ENCODE assay signal across 16 cellular contexts in the genomic region with DNA sequence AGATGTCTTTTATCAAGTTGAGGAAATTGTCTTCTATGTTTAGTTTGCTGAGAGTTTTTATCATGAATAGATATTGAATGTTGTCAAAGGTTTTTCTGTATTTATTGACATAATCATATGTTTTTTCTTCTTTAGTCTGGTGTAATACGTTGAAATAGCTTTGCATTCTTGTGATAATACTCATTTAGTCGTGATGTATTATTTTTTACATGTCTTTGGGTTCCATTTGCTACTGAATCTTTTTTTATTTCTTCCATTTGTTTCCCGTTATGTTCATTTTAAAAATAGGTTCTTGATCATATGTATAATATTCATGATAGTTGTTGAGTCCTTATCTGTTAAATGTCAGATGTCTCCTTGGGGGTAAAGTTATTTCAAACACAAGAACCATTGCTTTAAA.
"Had no signal": no experiment of that assay in that cellular context is flagged by ENCODE, and none has a peak within 500 bp of the region (broad histone marks: within the 10 kb centered on the region; RNA-seq: fewer than 3 reads in every experiment).

No MANE protein-coding gene starts in this region.

- H3K36me3 ChIP-seq: right lobe of liver, thoracic aorta had no signal

- ATAC-seq: body of pancreas; effector memory CD8-positive, alpha-beta T cell; left cardiac atrium; natural killer cell; right lobe of liver; stimulated activated naive CD8-positive, alpha-beta T cell treated with anti-CD3 and anti-CD28 coated beads, Interleukin-15, amount 100 ng/mL, for 72 hours; T-helper 17 cell had no signal

- H3K27ac ChIP-seq: body of pancreas, epithelial cell of prostate, right lobe of liver, thoracic aorta had no signal

- DNase-seq: activated CD4-positive, alpha-beta T cell treated with anti-CD3 and anti-CD28 coated beads, Interleukin-2, amount 50 U/mL, for 1 hour; activated CD4-positive, CD25-positive, alpha-beta regulatory T cell; activated effector memory CD4-positive, alpha-beta T cell treated with Interleukin-2 at 50 U/mL for 16 hours; activated T-cell treated with anti-CD3 and anti-CD28 coated beads, Interleukin-2, amount 50 U/mL, for 1 hour; body of pancreas; effector memory CD8-positive, alpha-beta T cell; immature natural killer cell; left cardiac atrium; natural killer cell; nucleus accumbens; right lobe of liver; stimulated activated CD4-positive, alpha-beta T cell treated with anti-CD3 and anti-CD28 coated beads, Interleukin-2, amount 100 ng/mL, for 24 hours; stimulated activated naive CD8-positive, alpha-beta T cell treated with anti-CD3 and anti-CD28 coated beads, Interleukin-15, amount 100 ng/mL, for 72 hours; T-helper 17 cell had no signal

- H3K4me3 ChIP-seq: body of pancreas, right lobe of liver, thoracic aorta had no signal

- H3K9me3 ChIP-seq: body of pancreas, right lobe of liver, thoracic aorta had no signal

- H3K27me3 ChIP-seq: body of pancreas, right lobe of liver had no signal
